10 cellular contexts compared by ENCODE assay signal in the genomic region with DNA sequence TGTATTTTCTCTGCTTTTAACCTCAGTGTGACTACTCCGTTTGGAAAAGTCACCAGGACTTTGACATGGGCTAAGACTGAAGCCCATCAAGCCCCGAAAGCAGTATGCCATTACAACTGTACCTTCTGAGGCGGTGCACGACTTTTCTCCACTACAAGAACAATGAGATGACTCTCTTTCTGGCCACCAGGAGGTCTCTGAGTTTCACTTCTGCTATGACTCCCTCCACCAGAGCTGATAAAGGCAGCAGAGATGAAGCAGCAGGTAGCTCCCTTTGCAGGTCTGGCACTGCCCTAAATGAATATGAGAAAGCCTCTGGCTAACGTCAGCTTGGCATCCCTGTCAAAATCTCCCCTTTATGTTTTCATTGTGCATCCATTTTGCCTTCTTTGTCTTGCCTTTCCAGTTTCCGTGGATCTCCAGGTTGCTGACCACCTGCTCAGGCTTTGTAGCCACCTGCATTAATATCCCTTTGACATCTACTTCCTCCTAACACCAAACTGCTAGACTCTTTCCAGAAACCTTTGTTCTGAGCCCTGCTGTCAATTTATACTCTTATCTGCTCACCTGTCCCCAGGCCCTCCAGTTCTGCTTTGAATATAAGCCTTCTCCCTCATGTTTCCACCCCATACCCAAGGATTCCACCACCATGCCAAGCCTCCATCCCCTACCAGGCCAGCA.
DNase-seq lines count a peak whose midpoint lies in the region; ATAC-seq and TF ChIP-seq lines count a peak whose summit lies in the region.
"Had no signal": no experiment of that assay in that cellular context is flagged by ENCODE, and none has a peak within 500 bp of the region (broad histone marks: within the 10 kb centered on the region; RNA-seq: fewer than 3 reads in every experiment).

No MANE protein-coding gene starts in this region.

- DNase-seq in choroid plexus epithelial cell (ENCODE audit: low read depth) (no peak), COLO829 (ENCODE audit: low spot score) (no peak), HCEC 1CT (no peak)
- no peak for DNase-seq in activated naive CD4-positive, alpha-beta T cell treated with anti-CD3 and anti-CD28 coated beads, Interleukin-2, amount 10 ng/mL, durations not matched to agents 7 days and 5 days
- DNase-seq in activated CD8-positive, alpha-beta memory T cell treated with anti-CD3 and anti-CD28 coated beads, Interleukin-2, amount 50 U/mL, for 48 hours, result no peak
- DNase-seq: activated naive CD8-positive, alpha-beta T cell treated with anti-CD3 and anti-CD28 coated beads for 36 hours; T-helper 9 cell had no signal

- no peak overlapping the region for H3K4me3 Mint-ChIP-seq in activated naive CD4-positive, alpha-beta T cell treated with anti-CD3 and anti-CD28 coated beads, Interleukin-2, amount 10 ng/mL, durations not matched to agents 7 days and 5 days
- H3K4me3 Mint-ChIP-seq: activated naive CD8-positive, alpha-beta T cell treated with anti-CD3 and anti-CD28 coated beads for 36 hours had no signal

- H3K36me3 Mint-ChIP-seq in activated naive CD4-positive, alpha-beta T cell treated with anti-CD3 and anti-CD28 coated beads, Interleukin-2, amount 10 ng/mL, durations not matched to agents 7 days and 5 days, result no peaks in the 10 kb centered on the region
- H3K36me3 Mint-ChIP-seq: activated naive CD8-positive, alpha-beta T cell treated with anti-CD3 and anti-CD28 coated beads for 36 hours had no signal

- no peaks in the 10 kb centered on the region for H3K27me3 Mint-ChIP-seq in activated naive CD4-positive, alpha-beta T cell treated with anti-CD3 and anti-CD28 coated beads, Interleukin-2, amount 10 ng/mL, durations not matched to agents 7 days and 5 days

- peak; percentile 12 for TF ChIP-seq CTCF in choroid plexus epithelial cell (conservative IDR thresholded peaks at IDR 0.05; ENCODE audit: low read depth, low read length)

- H3K4me3 ChIP-seq in choroid plexus epithelial cell (ENCODE audit: low read depth, low read length), result no peak overlapping the region

- H3K4me1 Mint-ChIP-seq in activated naive CD4-positive, alpha-beta T cell treated with anti-CD3 and anti-CD28 coated beads, Interleukin-2, amount 10 ng/mL, durations not matched to agents 7 days and 5 days, result no peaks in the 10 kb centered on the region
- H3K4me1 Mint-ChIP-seq: activated naive CD8-positive, alpha-beta T cell treated with anti-CD3 and anti-CD28 coated beads for 36 hours had no signal

- H3K9me3 Mint-ChIP-seq in activated naive CD4-positive, alpha-beta T cell treated with anti-CD3 and anti-CD28 coated beads, Interleukin-2, amount 10 ng/mL, durations not matched to agents 7 days and 5 days, result peaks cover 6% of the 10 kb centered on the region

- CTCF ChIA-PET in activated naive CD4-positive, alpha-beta T cell treated with anti-CD3 and anti-CD28 coated beads, Interleukin-2, amount 10 ng/mL, durations not matched to agents 7 days and 5 days (lab: Charles Lee), result no interaction called here

- no peak overlapping the region for H3K27ac Mint-ChIP-seq in activated naive CD4-positive, alpha-beta T cell treated with anti-CD3 and anti-CD28 coated beads, Interleukin-2, amount 10 ng/mL, durations not matched to agents 7 days and 5 days
- H3K27ac Mint-ChIP-seq: activated naive CD8-positive, alpha-beta T cell treated with anti-CD3 and anti-CD28 coated beads for 36 hours had no signal

- peak; percentile 90 for ATAC-seq in GM18519 (IDR thresholded peaks at IDR 0.05; ENCODE audit: low FRiP score, unreplicated experiment)
- peak; percentile 90 for ATAC-seq in GM21528 (IDR thresholded peaks at IDR 0.05; ENCODE audit: low FRiP score, unreplicated experiment)
- ATAC-seq in HG03354 (IDR thresholded peaks at IDR 0.05; ENCODE audit: poor library complexity, severe bottlenecking, unreplicated experiment), result peak; percentile 96
